19 cellular contexts compared by ENCODE assay signal in genomic region chr3:188041193-188041592, GRCh38.
"Had no signal": no experiment of that assay in that cellular context is flagged by ENCODE, and none has a peak within 500 bp of the region (broad histone marks: within the 10 kb centered on the region; RNA-seq: fewer than 3 reads in every experiment).

No MANE protein-coding gene starts in this region.

- H3K27ac ChIP-seq: gastrocnemius medialis, heart right ventricle, prostate gland, thyroid gland had no signal

- H3K36me3 ChIP-seq: gastrocnemius medialis, heart right ventricle, prostate gland, thyroid gland had no signal

- H3K27me3 ChIP-seq: gastrocnemius medialis, heart right ventricle, thyroid gland had no signal

- H3K4me3 ChIP-seq: gastrocnemius medialis, heart right ventricle, lung, prostate gland, thyroid gland had no signal

- DNase-seq: activated CD4-positive, alpha-beta memory T cell treated with anti-CD3 and anti-CD28 coated beads for 36 hours; activated CD4-positive, alpha-beta T cell treated with anti-CD3 and anti-CD28 coated beads for 36 hours; activated CD8-positive, alpha-beta memory T cell treated with anti-CD3 and anti-CD28 coated beads, Interleukin-2, amount 50 U/mL, for 48 hours; erythroblast; gastrocnemius medialis; heart right ventricle; left colon; naive thymus-derived CD4-positive, alpha-beta T cell; right cardiac atrium; small intestine; stimulated activated CD4-positive, alpha-beta T cell treated with anti-CD3 and anti-CD28 coated beads, Interleukin-4, amount 100 ng/mL, for 24 hours; stimulated activated CD8-positive, alpha-beta memory T cell treated with anti-CD3 and anti-CD28 coated beads, Interleukin-4, amount 100 ng/mL, for 48 hours; thyroid gland had no signal

- H3K9me3 ChIP-seq: gastrocnemius medialis, heart right ventricle, prostate gland, thyroid gland had no signal

- FAIRE-seq: astrocyte, bronchial epithelial cell, islet of Langerhans, small intestine, urothelium cell line had no signal

- H3K4me1 ChIP-seq: prostate gland, thyroid gland had no signal

- ATAC-seq: activated CD4-positive, alpha-beta T cell treated with anti-CD3 and anti-CD28 coated beads for 36 hours; gastrocnemius medialis; heart right ventricle; left colon; naive thymus-derived CD4-positive, alpha-beta T cell; right cardiac atrium had no signal
